In genomic region chr1:57137980-57138379, GRCh38 we compare ENCODE assay signal across 15 cellular contexts.
DNase-seq lines count a peak whose midpoint lies in the region; ATAC-seq and TF ChIP-seq lines count a peak whose summit lies in the region.
"Had no signal": no experiment of that assay in that cellular context is flagged by ENCODE, and none has a peak within 500 bp of the region (broad histone marks: within the 10 kb centered on the region; RNA-seq: fewer than 3 reads in every experiment).

No MANE protein-coding gene starts in this region.

- H3K9me3 ChIP-seq in OCI-LY3 (ENCODE audit: insufficient read depth, low read length) (no peaks in the 10 kb centered on the region), testis (no peaks in the 10 kb centered on the region)
- H3K9me3 ChIP-seq: heart right ventricle, right lobe of liver had no signal

- H3K4me3 ChIP-seq in OCI-LY3 (ENCODE audit: low read length) (no peak overlapping the region), testis (no peak overlapping the region)
- H3K4me3 ChIP-seq: heart right ventricle, right lobe of liver had no signal

- peak overlapping the region; percentile 31 for H3K4me2 ChIP-seq in OCI-LY3 (ENCODE audit: low read length)

- TF ChIP-seq CTCF in OCI-LY3 (IDR thresholded peaks at IDR 0.05; ENCODE audit: low read depth, low read length): no peak
- TF ChIP-seq CTCF in testis (IDR thresholded peaks at IDR 0.05): no peak

- no peaks in the 10 kb centered on the region for H4K20me1 ChIP-seq in OCI-LY3 (ENCODE audit: insufficient read depth, low read length)

- H3K4me1 ChIP-seq in OCI-LY3 (ENCODE audit: low read length) (peaks cover 15% of the 10 kb centered on the region), testis (no peaks in the 10 kb centered on the region)

- no peak overlapping the region for H2AFZ ChIP-seq in OCI-LY3 (ENCODE audit: low read depth, low read length)

- no peaks in the 10 kb centered on the region for H3K79me2 ChIP-seq in OCI-LY3 (ENCODE audit: low read length)

- ATAC-seq in GM18858 (IDR thresholded peaks at IDR 0.05; ENCODE audit: unreplicated experiment) (peak; percentile 84), GM21576 (IDR thresholded peaks at IDR 0.05; ENCODE audit: unreplicated experiment) (peak; percentile 62), HG03060 (IDR thresholded peaks at IDR 0.05; ENCODE audit: low read depth, unreplicated experiment) (peak; percentile 84)
- ATAC-seq: activated naive CD8-positive, alpha-beta T cell treated with anti-CD3 and anti-CD28 coated beads, Interleukin-2, amount 50 U/mL, for 24 hours; activated T-cell treated with anti-CD3 and anti-CD28 coated beads, Interleukin-2, amount 50 U/mL, for 72 hours; heart right ventricle had no signal

- 81 to 90% methylated on average over 2 of the region's 2 CpGs for WGBS in testis, 2 donors

- H3K36me3 ChIP-seq in OCI-LY3 (replicated peaks; ENCODE audit: low read depth, low read length): no peaks in the 10 kb centered on the region
- H3K36me3 ChIP-seq in testis (ENCODE audit: low read depth, missing control alignments): no peaks in the 10 kb centered on the region
- H3K36me3 ChIP-seq: heart right ventricle, right lobe of liver had no signal

- DNase-seq in hippocampal formation (lab: John Stamatoyannopoulos, UW) (no peak), kidney tubule cell (ENCODE audit: low spot score) (no peak), testis (no peak)
- no peak for DNase-seq in activated effector memory CD4-positive, alpha-beta T cell treated with Interleukin-2 at 50 U/mL for 16 hours
- DNase-seq: activated CD4-positive, alpha-beta memory T cell treated with anti-CD3 and anti-CD28 coated beads, Interleukin-2, amount 10 ng/mL, durations not matched to agents 7 days and 5 days; activated naive CD8-positive, alpha-beta T cell treated with anti-CD3 and anti-CD28 coated beads, Interleukin-2, amount 50 U/mL, for 24 hours; activated T-cell treated with anti-CD3 and anti-CD28 coated beads, Interleukin-2, amount 50 U/mL, for 72 hours; heart right ventricle; NCI-H2081 treated with DMSO at 0.1 percent for 48 hours; NCI-H748 treated with DMSO at 0.1 percent for 48 hours; right lobe of liver had no signal

- no peak for TF ChIP-seq POLR2A in testis (IDR thresholded peaks at IDR 0.05)

- intact Hi-C loops in testis (cut with DNase I; ENCODE audit: low total_unique reads): no loop called here

- H3K9ac ChIP-seq in OCI-LY3 (ENCODE audit: low read length): no peak overlapping the region

- no peaks in the 10 kb centered on the region for H3K27me3 ChIP-seq in OCI-LY3 (ENCODE audit: low read depth, low read length)
- no peaks in the 10 kb centered on the region for H3K27me3 ChIP-seq in testis
- H3K27me3 ChIP-seq: heart right ventricle, right lobe of liver had no signal

- H3K27ac ChIP-seq in OCI-LY3 (ENCODE audit: low read length): no peak overlapping the region
- H3K27ac ChIP-seq in testis: no peak overlapping the region
- H3K27ac ChIP-seq: heart right ventricle, right lobe of liver had no signal
